In genomic region chr12:1896964-1897363, GRCh38 we compare ENCODE assay signal across 22 cellular contexts. TPM values are rescaled to one million over a fixed set of nuclear protein-coding genes. Genes with fewer than 3 reads are reported as not detected.
"Had no signal": no experiment of that assay in that cellular context is flagged by ENCODE, and none has a peak within 500 bp of the region (broad histone marks: within the 10 kb centered on the region; RNA-seq: fewer than 3 reads in every experiment).

No MANE protein-coding gene starts in this region.

- ATAC-seq: HepG2 had no signal

- H3K9ac ChIP-seq: SK-N-SH had no signal

- H3K9me3 ChIP-seq: SK-N-SH had no signal

- FAIRE-seq: HepG2, RCC 7860 had no signal

- H3K4me2 ChIP-seq: SK-N-SH had no signal

- DNase-seq: KBM-7, NCI-H1092 treated with DMSO at 0.1 percent for 48 hours, NCI-H1436, NCI-H187, NCI-H2029, NCI-H2081 treated with DMSO at 0.1 percent for 48 hours, NCI-H2171, NCI-H226, NCI-H446, NCI-H510A, NCI-H524 treated with DMSO at 0.1 percent for 48 hours, NCI-H69, NCI-H774, RPMI8226, SHP77, SK-N-SH, SW 1271 had no signal

RNA-seq across cellular contexts. Expression of gene CACNA2D4, which starts 21.5 kb away (rescaled TPM):
- total RNA-seq: LHCN-M2, MCF 10A, SK-MEL-5 had no signal
